In genomic region chr4:26323807-26324206, GRCh38 we compare ENCODE assay signal across 11 cellular contexts. TPM values are rescaled to one million over a fixed set of nuclear protein-coding genes. Genes with fewer than 3 reads are reported as not detected.
A peak's percentile ranks its signal among the peaks of the same experiment; 100 is the strongest.
DNase-seq lines count a peak whose midpoint lies in the region; TF ChIP-seq lines count a peak whose summit lies in the region.
"Had no signal": no experiment of that assay in that cellular context is flagged by ENCODE, and none has a peak within 500 bp of the region (broad histone marks: within the 10 kb centered on the region; RNA-seq: fewer than 3 reads in every experiment).

No MANE protein-coding gene starts in this region.

- H3K14ac ChIP-seq in mesenchymal stem cell (ENCODE audit: low read length in 2 of 2) = no peak overlapping the region

- no peaks in the 10 kb centered on the region for H3K9me3 ChIP-seq in BLaER1 treated with 17β-estradiol and CSF1 and Interleukin-3, amounts not matched to agents 10 nM and 100 nM (replicated peaks in 1 of 11)
- no peaks in the 10 kb centered on the region for H3K9me3 ChIP-seq in mesenchymal stem cell (ENCODE audit: control insufficient read depth, low read length)

- peak overlapping the region; percentile 99 for H3K4me3 Mint-ChIP-seq in HFFc6

- H2BK15ac ChIP-seq in mesenchymal stem cell (ENCODE audit: low read depth, poor library complexity, severe bottlenecking) = no peak overlapping the region

- DNase-seq in HFFc6 (peak; percentile 20), astrocyte of the hippocampus (ENCODE audit: low read depth, low spot score) (peak; percentile 52), mesenchymal stem cell (no peak), NCI-H446 (lab: John Stamatoyannopoulos, UW) (no peak), RKO (ENCODE audit: low spot score) (no peak), SIG-M5 treated with dmso at 0.1 percent for 504 hours (lab: John Stamatoyannopoulos, UW; ENCODE audit: unreplicated experiment) (no peak)
- no peak for DNase-seq in stimulated activated CD4-positive, alpha-beta T cell treated with anti-CD3 and anti-CD28 coated beads, Interleukin-12 subunit alpha, Interleukin-12 subunit beta, amount 100 ng/mL, for 4 hours
- DNase-seq: NCI-H2081, occipital lobe had no signal

- no peak overlapping the region for H2BK12ac ChIP-seq in mesenchymal stem cell (ENCODE audit: low read length in 2 of 2)

- peaks cover 51 to 96% (median 74%) of the 10 kb centered on the region in 11 experiments for H4K20me1 ChIP-seq in BLaER1 treated with 17β-estradiol and CSF1 and Interleukin-3, amounts not matched to agents 10 nM and 100 nM

- peaks cover 6% of the 10 kb centered on the region for H3K79me1 ChIP-seq in mesenchymal stem cell (replicated peaks; ENCODE audit: low read length, poor library complexity, severe bottlenecking)

- H3K4me1 Mint-ChIP-seq in HFFc6 (ENCODE audit: low read depth) = peaks cover 66% of the 10 kb centered on the region

- peak overlapping the region; percentile 29 for H3K27ac Mint-ChIP-seq in HFFc6

- peak; percentile 63 for TF ChIP-seq CTCF in HFFc6 (IDR thresholded peaks at IDR 0.05)

- peaks cover 0 to 17% (median 0%) of the 10 kb centered on the region in 11 experiments; a peak in 7 of 22 replicates for H3K36me3 ChIP-seq in BLaER1 treated with 17β-estradiol and CSF1 and Interleukin-3, amounts not matched to agents 10 nM and 100 nM
- peaks cover 0 to 8% of the 10 kb centered on the region in 2 experiments for H3K36me3 ChIP-seq in mesenchymal stem cell (ENCODE audit: control insufficient read depth in 1 of 2, insufficient read depth in 2 of 2, low read depth in 1 of 2, low read length in 2 of 2)

- no peak overlapping the region for H2AFZ ChIP-seq in mesenchymal stem cell (ENCODE audit: low read depth, low read length)

- no peak overlapping the region for H2BK120ac ChIP-seq in mesenchymal stem cell (ENCODE audit: low read depth, low read length)

- H3K27me3 ChIP-seq in BLaER1 treated with 17β-estradiol and CSF1 and Interleukin-3, amounts not matched to agents 10 nM and 100 nM = no peaks in the 10 kb centered on the region
- no peaks in the 10 kb centered on the region for H3K27me3 ChIP-seq in mesenchymal stem cell (ENCODE audit: control insufficient read depth in 1 of 2, insufficient read depth in 1 of 2, low read length in 2 of 2)

- no peaks in the 10 kb centered on the region for H3K9me3 Mint-ChIP-seq in HFFc6

- no peak overlapping the region for H3K4ac ChIP-seq in mesenchymal stem cell (ENCODE audit: low read depth in 1 of 2, low read length in 2 of 2)

- 88% methylated on average over 1 of the region's 2 CpGs for WGBS in mesenchymal stem cell

- peaks cover 41 to 63% (median 55%) of the 10 kb centered on the region in 10 experiments for H3K4me1 ChIP-seq in BLaER1 treated with 17β-estradiol and CSF1 and Interleukin-3, amounts not matched to agents 10 nM and 100 nM
- H3K4me1 ChIP-seq in mesenchymal stem cell (ENCODE audit: control insufficient read depth, insufficient read depth, low read depth, low read length) = peaks cover 9% of the 10 kb centered on the region

- no peak overlapping the region for H2AK5ac ChIP-seq in mesenchymal stem cell (ENCODE audit: low read length, severe bottlenecking)

- peaks cover 5% of the 10 kb centered on the region; the same call in 1 of the 2 replicates for H3K36me3 Mint-ChIP-seq in HFFc6 (ENCODE audit: low read depth)

- no peak overlapping the region for H2BK5ac ChIP-seq in mesenchymal stem cell (ENCODE audit: low read depth, low read length, poor library complexity, severe bottlenecking)

- no peaks in the 10 kb centered on the region for H3K27me3 Mint-ChIP-seq in HFFc6 (ENCODE audit: insufficient read depth)

- peak overlapping the region in 7 of 11 experiments; percentile 48 to 99 (median 98); a peak in 11 of 22 replicates for H3K9ac ChIP-seq in BLaER1 treated with 17β-estradiol and CSF1 and Interleukin-3, amounts not matched to agents 10 nM and 100 nM
- H3K9ac ChIP-seq in mesenchymal stem cell (ENCODE audit: low read length) = peak overlapping the region; percentile 100

- peak overlapping the region; percentile 82 to 99 (median 95) for H3K4me2 ChIP-seq in BLaER1 treated with 17β-estradiol and CSF1 and Interleukin-3, amounts not matched to agents 10 nM and 100 nM
- H3K4me2 ChIP-seq in mesenchymal stem cell (ENCODE audit: low read length, poor library complexity, severe bottlenecking) = no peak overlapping the region

- H3K27ac ChIP-seq in BLaER1 treated with 17β-estradiol and CSF1 and Interleukin-3, amounts not matched to agents 10 nM and 100 nM = peak overlapping the region in 5 of 11 experiments; percentile 16 to 98 (median 97); a peak in 7 of 22 replicates
- H3K27ac ChIP-seq in mesenchymal stem cell (ENCODE audit: low read length, poor library complexity, severe bottlenecking) = no peak overlapping the region
- H3K27ac ChIP-seq: coronary artery had no signal

- peak overlapping the region in 5 of 10 experiments; percentile 76 to 98 (median 91); a peak in 9 of 20 replicates for H3K4me3 ChIP-seq in BLaER1 treated with 17β-estradiol and CSF1 and Interleukin-3, amounts not matched to agents 10 nM and 100 nM
- peak overlapping the region in 1 of 2 experiments; percentile 96 for H3K4me3 ChIP-seq in mesenchymal stem cell (ENCODE audit: insufficient read depth in 1 of 2, low read depth in 1 of 2, low read length in 2 of 2)
- H3K4me3 ChIP-seq: coronary artery had no signal

- H4K8ac ChIP-seq in mesenchymal stem cell (ENCODE audit: low read length) = no peak overlapping the region

- no peak overlapping the region for H3K18ac ChIP-seq in mesenchymal stem cell (ENCODE audit: low read depth in 1 of 2, low read length in 2 of 2)

- H4K91ac ChIP-seq in mesenchymal stem cell (ENCODE audit: low read length) = no peak overlapping the region

- H3K23ac ChIP-seq in mesenchymal stem cell (ENCODE audit: low read length in 2 of 2) = no peak overlapping the region

RNA-seq across cellular contexts. Expression of gene RBPJ, which starts 3.0 kb away (rescaled TPM):
- total RNA-seq in HFFc6 (2021; fragmentation: NEBNext Ultra II Directional; extraction: Animal tissue kit (Norgen Biotek cat#: 25700)) = 10 to 100 TPM; 60.9 to 71.7 (median 69.0) TPM
- polyA plus RNA-seq in mesenchymal stem cell (2013, experiment 1 of 2) = 55.7 TPM
- 54.9 TPM for polyA plus RNA-seq in mesenchymal stem cell (2013, experiment 2 of 2)

Comparison
In these comparisons a context has a peak if more than half of its experiments do, and no peak if none do; other contexts are left out.
1. DNase-seq: peak in HFFc6 (single experiment) and astrocyte of the hippocampus (single experiment); none in mesenchymal stem cell (single experiment), NCI-H446 (0 of 2), RKO (single experiment), stimulated activated CD4-positive, alpha-beta T cell treated with anti-CD3 and anti-CD28 coated beads, Interleukin-12 subunit alpha, Interleukin-12 subunit beta, amount 100 ng/mL, for 4 hours (single experiment) and SIG-M5 treated with dmso at 0.1 percent for 504 hours (single experiment).